ENCODE assay signal across 8 cellular contexts in the genomic region with DNA sequence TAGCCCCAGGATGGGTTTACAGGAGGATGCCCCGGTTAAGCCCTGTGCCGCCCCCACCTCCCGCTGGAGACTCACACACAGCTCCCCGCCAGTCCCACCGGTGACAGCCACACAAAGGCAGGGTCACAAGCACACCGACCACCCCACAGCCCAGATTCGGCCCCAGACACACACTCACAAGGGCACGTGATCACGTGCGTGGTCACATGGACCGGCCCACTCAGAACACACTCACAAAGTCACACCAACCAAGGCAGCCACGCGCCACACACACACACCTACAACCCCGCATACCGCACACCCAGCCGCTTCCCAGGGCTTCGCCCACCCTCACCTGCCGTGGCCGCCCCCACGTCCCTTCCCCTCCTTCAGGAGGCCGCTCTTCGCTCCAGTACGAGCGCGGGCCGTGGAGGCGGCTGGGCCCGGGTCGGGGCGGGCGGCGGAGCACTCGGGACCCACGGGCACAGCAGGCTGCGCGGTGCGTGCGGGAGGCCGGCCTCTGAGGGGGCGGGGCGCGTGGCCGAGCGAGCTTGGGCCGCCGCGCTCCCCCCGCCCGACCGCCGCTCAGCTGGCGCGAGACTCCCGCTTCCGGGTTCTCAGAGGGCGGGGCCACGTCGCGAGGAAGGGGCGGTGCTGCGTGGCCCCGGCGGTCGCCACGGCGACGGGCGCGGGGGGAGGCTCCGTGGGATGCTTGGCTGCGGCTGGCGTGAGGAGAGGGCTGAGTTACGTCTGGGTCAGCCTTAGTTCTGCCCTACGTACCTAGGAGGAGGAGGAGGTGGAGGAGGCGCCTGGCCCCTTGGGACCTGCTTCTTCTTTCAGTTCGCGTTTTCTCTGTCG. TPM values are rescaled to one million over a fixed set of nuclear protein-coding genes. Genes with fewer than 3 reads are reported as not detected.
DNase-seq lines count a peak whose midpoint lies in the region; ATAC-seq, FAIRE-seq and TF ChIP-seq lines count a peak whose summit lies in the region.

A gene with protein sequence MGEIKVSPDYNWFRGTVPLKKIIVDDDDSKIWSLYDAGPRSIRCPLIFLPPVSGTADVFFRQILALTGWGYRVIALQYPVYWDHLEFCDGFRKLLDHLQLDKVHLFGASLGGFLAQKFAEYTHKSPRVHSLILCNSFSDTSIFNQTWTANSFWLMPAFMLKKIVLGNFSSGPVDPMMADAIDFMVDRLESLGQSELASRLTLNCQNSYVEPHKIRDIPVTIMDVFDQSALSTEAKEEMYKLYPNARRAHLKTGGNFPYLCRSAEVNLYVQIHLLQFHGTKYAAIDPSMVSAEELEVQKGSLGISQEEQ (minus strand): TSS at position 584 of the 837 bp plus-strand sequence. CDS start 6,345 bp downstream, outside the sequence.

- no peaks in the 10 kb centered on the region for H3K9me3 ChIP-seq in cardiac muscle cell (ENCODE audit: low read depth)
- no peaks in the 10 kb centered on the region for H3K9me3 ChIP-seq in parathyroid adenoma (ENCODE audit: control insufficient read depth, low read length)
- no peaks in the 10 kb centered on the region for H3K9me3 ChIP-seq in tibial artery

- H3K4me3 Mint-ChIP-seq in activated naive CD8-positive, alpha-beta T cell treated with anti-CD3 and anti-CD28 coated beads, Interleukin-2, amount 50 U/mL, for 24 hours: peak within 1 kb of the TSS; percentile 100

- H3K27ac Mint-ChIP-seq in activated naive CD8-positive, alpha-beta T cell treated with anti-CD3 and anti-CD28 coated beads, Interleukin-2, amount 50 U/mL, for 24 hours: peak within 1 kb of the TSS; percentile 94

- peaks cover 20% of the 10 kb centered on the region for H3K36me3 Mint-ChIP-seq in activated naive CD8-positive, alpha-beta T cell treated with anti-CD3 and anti-CD28 coated beads, Interleukin-2, amount 50 U/mL, for 24 hours (ENCODE audit: low read depth)

- peak within 1 kb of the TSS; percentile 35 for H3K9ac ChIP-seq in parathyroid adenoma

- H3K36me3 ChIP-seq in cardiac muscle cell (no peaks in the 10 kb centered on the region), parathyroid adenoma (ENCODE audit: control insufficient read depth, insufficient read depth, low read length) (no peaks in the 10 kb centered on the region), tibial artery (no peaks in the 10 kb centered on the region)

- TF ChIP-seq CTCF in cardiac muscle cell (IDR thresholded peaks at IDR 0.05; ENCODE audit: low read depth, low read length) (no peak), parathyroid adenoma (IDR thresholded peaks at IDR 0.05) (no peak), tibial artery (IDR thresholded peaks at IDR 0.05) (no peak)

- peak within 1 kb of the TSS; percentile 86 for H3K4me3 ChIP-seq in cardiac muscle cell
- peak within 1 kb of the TSS; percentile 95 for H3K4me3 ChIP-seq in parathyroid adenoma (ENCODE audit: low read depth, low read length)
- peak within 1 kb of the TSS; percentile 82 to 95 for H3K4me3 ChIP-seq in tibial artery

- no peaks in the 10 kb centered on the region for H3K9me3 Mint-ChIP-seq in activated naive CD8-positive, alpha-beta T cell treated with anti-CD3 and anti-CD28 coated beads, Interleukin-2, amount 50 U/mL, for 24 hours

- ATAC-seq in HG02840 (IDR thresholded peaks at IDR 0.05; ENCODE audit: low FRiP score, unreplicated experiment): peak; percentile 96
- peak; percentile 98 for ATAC-seq in activated naive CD8-positive, alpha-beta T cell treated with anti-CD3 and anti-CD28 coated beads, Interleukin-2, amount 50 U/mL, for 24 hours

- peaks cover 3% of the 10 kb centered on the region for H3K4me1 ChIP-seq in cardiac muscle cell (ENCODE audit: low read depth)
- H3K4me1 ChIP-seq in parathyroid adenoma: no peaks in the 10 kb centered on the region
- H3K4me1 ChIP-seq in tibial artery: peaks cover 0 to 21% (median 10%) of the 10 kb centered on the region in 4 donors

- intact Hi-C loops in tibial artery (cut with DNase I; ENCODE audit: low total_unique reads): no loop called here

- DNase-seq in GM12892 (ENCODE audit: insufficient read length) (peak; percentile 87), NCI-H1436 (lab: John Stamatoyannopoulos, UW) (peak; percentile 91), SW480 (ENCODE audit: low spot score) (peak; percentile 83), cardiac muscle cell (ENCODE audit: low read depth in 1 of 2, low spot score in 1 of 2) (peak; percentile 96 to 98), tibial artery (peak; percentile 86 to 95)
- DNase-seq in activated naive CD8-positive, alpha-beta T cell treated with anti-CD3 and anti-CD28 coated beads, Interleukin-2, amount 50 U/mL, for 24 hours: peak; percentile 96

- H3K27me3 Mint-ChIP-seq in activated naive CD8-positive, alpha-beta T cell treated with anti-CD3 and anti-CD28 coated beads, Interleukin-2, amount 50 U/mL, for 24 hours: no peaks in the 10 kb centered on the region

- H3K4me2 ChIP-seq in parathyroid adenoma (ENCODE audit: low read length): peak within 1 kb of the TSS; percentile 98

- H3K27ac ChIP-seq in cardiac muscle cell: peak within 1 kb of the TSS; percentile 90
- peak within 1 kb of the TSS; percentile 81 for H3K27ac ChIP-seq in parathyroid adenoma
- H3K27ac ChIP-seq in tibial artery: peak within 1 kb of the TSS; percentile 88 to 96

- peaks cover 52% of the 10 kb centered on the region for H3K4me1 Mint-ChIP-seq in activated naive CD8-positive, alpha-beta T cell treated with anti-CD3 and anti-CD28 coated beads, Interleukin-2, amount 50 U/mL, for 24 hours

- H3K27me3 ChIP-seq in cardiac muscle cell (no peaks in the 10 kb centered on the region), parathyroid adenoma (ENCODE audit: control insufficient read depth, insufficient read depth, low read length) (no peaks in the 10 kb centered on the region), tibial artery (no peaks in the 10 kb centered on the region)

- no peaks in the 10 kb centered on the region for H3K79me2 ChIP-seq in parathyroid adenoma

- peak within 1 kb of the TSS; percentile 90 for H2AFZ ChIP-seq in parathyroid adenoma

- TF ChIP-seq POLR2A in GM12892 (IDR thresholded peaks at IDR 0.05; ENCODE audit: low read depth, low read length): peak; percentile 61; the same call in 1 of the 2 replicates

- peak; percentile 94 for FAIRE-seq in GM12892 (lab: Jason Lieb, UNC)

RNA-seq across cellular contexts. Expression of the gene that starts here (rescaled TPM):
- 63.9 TPM for polyA plus RNA-seq in GM12892 (2012; ENCODE audit: missing spikeins)
- 84.3 and 97.9 TPM in 2 replicates for total RNA-seq in cardiac muscle cell
- polyA plus RNA-seq in cardiac muscle cell: 136 and 157 TPM in 2 replicates

Comparison
In these comparisons a context has a peak if more than half of its experiments do, and no peak if none do; other contexts are left out.
1. Peak in every context shown above with its lines: DNase-seq, ATAC-seq, H3K4me3 ChIP-seq and H3K27ac ChIP-seq.